15 cellular contexts compared by ENCODE assay signal in genomic region chr10:47354162-47354561, GRCh38. TPM values are rescaled to one million over a fixed set of nuclear protein-coding genes. Genes with fewer than 3 reads are reported as not detected.
DNase-seq lines count a peak whose midpoint lies in the region; ATAC-seq, FAIRE-seq and TF ChIP-seq lines count a peak whose summit lies in the region.
"Had no signal": no experiment of that assay in that cellular context is flagged by ENCODE, and none has a peak within 500 bp of the region (broad histone marks: within the 10 kb centered on the region; RNA-seq: fewer than 3 reads in every experiment).

No MANE protein-coding gene starts in this region.

- H3K36me3 ChIP-seq in kidney (ENCODE audit: control insufficient read depth in 1 of 2, insufficient read depth in 2 of 2, low read length in 2 of 2) (no peaks in the 10 kb centered on the region), A673 (ENCODE audit: insufficient read depth, low read length, poor library complexity, severe bottlenecking) (no peaks in the 10 kb centered on the region)
- H3K36me3 ChIP-seq: stomach had no signal

- no peak overlapping the region for H3K9ac ChIP-seq in kidney (ENCODE audit: low read length in 2 of 2)

- no peak for FAIRE-seq in kidney (lab: Jason Lieb, UNC)
- FAIRE-seq: GM19239 had no signal

- H3K9me3 ChIP-seq in kidney (ENCODE audit: control insufficient read depth in 1 of 2, low read length in 2 of 2) (no peaks in the 10 kb centered on the region), A673 (ENCODE audit: low read depth, low read length, poor library complexity, severe bottlenecking) (no peaks in the 10 kb centered on the region)
- H3K9me3 ChIP-seq: mucosa of descending colon, stomach had no signal

- H3K4me1 ChIP-seq in kidney (ENCODE audit: control insufficient read depth in 1 of 2, insufficient read depth in 1 of 2, low read depth in 1 of 2, low read length in 2 of 2) (no peaks in the 10 kb centered on the region), A673 (ENCODE audit: insufficient read depth, low read length, poor library complexity, severe bottlenecking) (no peaks in the 10 kb centered on the region)
- H3K4me1 ChIP-seq: stomach had no signal

- H3K36me3 Mint-ChIP-seq in HFFc6 (ENCODE audit: low read depth) = no peaks in the 10 kb centered on the region

- POLR2A ChIA-PET in A673 (lab: Charles Lee; ENCODE audit: low non-redundant PET) = no interaction called here

- BruUV-seq in A673 (replicated peaks; lab: Mats Ljungman, UMichigan) = no TSS peak

- intact Hi-C loops in kidney (cut with DNase I) = no loop called here
- intact Hi-C loops in A673 (cut with micrococcal nuclease; ENCODE audit: unreplicated experiment) = no loop called here

- no peaks in the 10 kb centered on the region for H3K27me3 ChIP-seq in A673 (replicated peaks; ENCODE audit: insufficient read depth, low read depth, low read length, poor library complexity)
- H3K27me3 ChIP-seq: stomach had no signal

- no peak for ATAC-seq in GM18505 (IDR thresholded peaks at IDR 0.05; ENCODE audit: unreplicated experiment)
- ATAC-seq in GM18517 (IDR thresholded peaks at IDR 0.05; ENCODE audit: unreplicated experiment) = no peak
- ATAC-seq: effector memory CD8-positive, alpha-beta T cell; mucosa of descending colon had no signal

- H3K27ac Mint-ChIP-seq in HFFc6 = no peak overlapping the region

- in situ Hi-C loops in astrocyte of the cerebellum (cut with HindIII; ENCODE audit: low sequenced_read_pairs) = no loop called here

- no peak for DNase-seq in AG09319 (ENCODE audit: extremely low read depth, low read depth)
- DNase-seq in HFFc6 = no peak
- no peak for DNase-seq in astrocyte of the cerebellum (ENCODE audit: low read depth)
- peak; percentile 43 for DNase-seq in kidney
- no peak for DNase-seq in A673 (ENCODE audit: low spot score)
- DNase-seq in AML-193 (lab: John Stamatoyannopoulos, UW) = no peak
- DNase-seq: amygdala; effector memory CD8-positive, alpha-beta T cell; mucosa of descending colon; retina; RPMI8226; stomach had no signal

- TF ChIP-seq POLR2A in GM18505 (IDR thresholded peaks at IDR 0.05; ENCODE audit: borderline replicate concordance, extremely low read depth, insufficient read depth, insufficient read length) = no peak

- no peaks in the 10 kb centered on the region for H3K4me1 Mint-ChIP-seq in HFFc6 (ENCODE audit: low read depth)

- peaks cover 32% of the 10 kb centered on the region for H3K27me3 Mint-ChIP-seq in HFFc6 (ENCODE audit: insufficient read depth)

- no peaks in the 10 kb centered on the region for H3K9me3 Mint-ChIP-seq in HFFc6
- H3K9me3 Mint-ChIP-seq: effector memory CD8-positive, alpha-beta T cell had no signal

- no peak overlapping the region for H3K4me3 Mint-ChIP-seq in HFFc6
- H3K4me3 Mint-ChIP-seq: effector memory CD8-positive, alpha-beta T cell had no signal

- TF ChIP-seq CTCF in AG09319 (IDR thresholded peaks at IDR 0.05; ENCODE audit: low read depth, low read length) = peak; percentile 9
- TF ChIP-seq CTCF in HFFc6 (IDR thresholded peaks at IDR 0.05) = peak; percentile 51
- peak; percentile 44 for TF ChIP-seq CTCF in astrocyte of the cerebellum (IDR thresholded peaks at IDR 0.05; ENCODE audit: low read depth, low read length, missing control alignments)
- TF ChIP-seq CTCF in kidney (IDR thresholded peaks at IDR 0.05; ENCODE audit: borderline replicate concordance, extremely low read depth, insufficient read depth) = peak; percentile 28
- TF ChIP-seq CTCF in A673 (conservative IDR thresholded peaks at IDR 0.05; ENCODE audit: low read depth, low read length) = no peak

- CTCF ChIA-PET in A673 (lab: Charles Lee) = no interaction called here

- H3K27ac ChIP-seq in kidney (ENCODE audit: low read depth in 2 of 2, low read length in 2 of 2) (no peak overlapping the region), A673 (ENCODE audit: low read depth, low read length, poor library complexity, severe bottlenecking) (no peak overlapping the region)
- H3K27ac ChIP-seq: stomach had no signal

- H3K4me3 ChIP-seq in astrocyte of the cerebellum (ENCODE audit: low read depth, low read length) (no peak overlapping the region), kidney (ENCODE audit: low read length in 2 of 2) (no peak overlapping the region), A673 (ENCODE audit: low read depth, low read length, poor library complexity, severe bottlenecking) (no peak overlapping the region)
- H3K4me3 ChIP-seq: mucosa of descending colon, stomach had no signal

RNA-seq across cellular contexts. Expression of gene RBP3, which starts 6.0 kb away (rescaled TPM):
- total RNA-seq in HFFc6 (2021; fragmentation: NEBNext Ultra II Directional; extraction: Animal tissue kit (Norgen Biotek cat#: 25700)) = not detected
- total RNA-seq in kidney = not detected
- not detected for polyA plus RNA-seq in kidney (ENCODE audit: insufficient read depth, low read depth, low replicate concordance)
- total RNA-seq in A673 (2021) = not detected in 2 replicates
- total RNA-seq: mucosa of descending colon, stomach had no signal
- polyA plus RNA-seq: stomach had no signal

RNA-seq across cellular contexts. Expression of gene ZNF488, which starts 29.9 kb away (rescaled TPM):
- under 1 TPM in 3 of 6 experiments, not detected in 3; 0.05 to 0.07 (median 0.07) TPM for total RNA-seq in HFFc6 (2021; fragmentation: NEBNext Ultra II Directional; extraction: Animal tissue kit (Norgen Biotek cat#: 25700))
- total RNA-seq in kidney (0.09 TPM), A673 (2021) (0.09 TPM in 2 replicates)
- polyA plus RNA-seq in kidney (ENCODE audit: insufficient read depth, low read depth, low replicate concordance) = 4.0 TPM

RNA-seq across cellular contexts. Expression of gene GDF2, which starts 31.9 kb away (rescaled TPM):
- total RNA-seq in HFFc6 (2021; fragmentation: NEBNext Ultra II Directional; extraction: Animal tissue kit (Norgen Biotek cat#: 25700)) = not detected
- total RNA-seq in kidney (not detected), A673 (2021) (not detected in 2 replicates)
- polyA plus RNA-seq in kidney (ENCODE audit: insufficient read depth, low read depth, low replicate concordance) = not detected
- total RNA-seq: mucosa of descending colon, stomach had no signal
- polyA plus RNA-seq: stomach had no signal

RNA-seq across cellular contexts. Expression of gene GDF10, which starts 54.2 kb away (rescaled TPM):
- not detected for total RNA-seq in HFFc6 (2021; fragmentation: NEBNext Ultra II Directional; extraction: Animal tissue kit (Norgen Biotek cat#: 25700))
- total RNA-seq in kidney = 1.1 TPM
- polyA plus RNA-seq in kidney (ENCODE audit: insufficient read depth, low read depth, low replicate concordance) = not detected
- total RNA-seq in A673 (2021) = 0.45 and 0.52 TPM in 2 replicates
